ENCODE assay signal across 8 cellular contexts in the genomic region with DNA sequence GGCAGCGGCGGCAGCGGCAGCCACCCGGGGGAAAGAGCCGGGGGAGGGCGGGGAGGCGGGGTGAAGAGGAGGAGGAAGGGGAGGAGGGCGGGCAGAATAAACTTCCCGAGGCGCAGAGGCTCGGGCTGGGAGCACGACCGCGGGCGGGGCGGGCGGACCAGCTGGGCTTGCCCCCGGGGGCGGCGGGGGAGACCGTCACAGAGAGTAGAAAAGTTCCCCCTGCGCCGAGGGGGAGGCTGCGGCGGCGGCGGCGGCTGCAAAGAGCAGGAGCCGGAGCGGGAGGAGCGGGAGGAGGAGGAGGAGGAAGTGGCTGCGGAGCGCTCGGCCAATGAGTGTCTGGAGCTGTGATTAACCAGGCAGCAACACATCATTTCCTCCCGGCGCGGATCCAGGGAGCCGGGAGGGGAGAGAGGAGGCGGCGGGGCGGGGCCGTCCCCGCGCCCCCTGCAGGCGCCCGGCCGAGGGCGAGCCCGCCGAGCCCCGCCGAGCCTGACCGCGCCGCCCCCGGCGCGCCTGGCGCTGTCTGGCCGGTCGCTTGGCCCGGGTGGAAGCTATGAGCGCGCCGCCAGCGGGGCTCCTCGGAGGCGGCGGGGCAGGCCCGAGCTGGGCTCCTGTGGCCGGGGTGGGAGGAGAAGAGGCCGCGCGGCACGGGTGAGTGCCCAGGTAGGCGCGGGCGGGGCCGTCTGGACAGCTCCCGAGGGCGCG. TPM values are rescaled to one million over a fixed set of nuclear protein-coding genes. Genes with fewer than 3 reads are reported as not detected.
DNase-seq lines count a peak whose midpoint lies in the region; ATAC-seq and TF ChIP-seq lines count a peak whose summit lies in the region.

A gene (minus strand): TSS at position 265 of the 705 bp plus-strand sequence. CDS start 76,837 bp downstream, outside the sequence.

- peaks cover 51% of the 10 kb centered on the region for H3K4me1 Mint-ChIP-seq in T-helper 1 cell treated with Interleukin-12 subunit alpha and Interleukin-12 subunit beta and Interleukin-4 antibody, amounts not matched to agents 30 μg/mL and 1 μg/mL, for 36 hours (ENCODE audit: low read depth)
- H3K4me1 Mint-ChIP-seq in type B pancreatic cell (ENCODE audit: unreplicated experiment), result peaks cover 13% of the 10 kb centered on the region

- no peaks in the 10 kb centered on the region for H3K27me3 Mint-ChIP-seq in T-helper 1 cell treated with Interleukin-12 subunit alpha and Interleukin-12 subunit beta and Interleukin-4 antibody, amounts not matched to agents 30 μg/mL and 1 μg/mL, for 36 hours (ENCODE audit: low read depth)
- peaks cover 3% of the 10 kb centered on the region for H3K27me3 Mint-ChIP-seq in type B pancreatic cell

- peaks cover 9% of the 10 kb centered on the region for H3K36me3 Mint-ChIP-seq in T-helper 1 cell treated with Interleukin-12 subunit alpha and Interleukin-12 subunit beta and Interleukin-4 antibody, amounts not matched to agents 30 μg/mL and 1 μg/mL, for 36 hours (ENCODE audit: low read depth)
- H3K36me3 Mint-ChIP-seq in type B pancreatic cell, result no peaks in the 10 kb centered on the region

- H3K27ac Mint-ChIP-seq in T-helper 1 cell treated with Interleukin-12 subunit alpha and Interleukin-12 subunit beta and Interleukin-4 antibody, amounts not matched to agents 30 μg/mL and 1 μg/mL, for 36 hours, result peak within 1 kb of the TSS; percentile 92
- peak within 1 kb of the TSS; percentile 96 for H3K27ac Mint-ChIP-seq in type B pancreatic cell

- ATAC-seq in HG02798 (IDR thresholded peaks at IDR 0.05; ENCODE audit: poor library complexity, unreplicated experiment) (peak; percentile 87), left cardiac atrium (peak; percentile 94 to 96)

- peak within 1 kb of the TSS; percentile 96 for H3K4me3 Mint-ChIP-seq in T-helper 1 cell treated with Interleukin-12 subunit alpha and Interleukin-12 subunit beta and Interleukin-4 antibody, amounts not matched to agents 30 μg/mL and 1 μg/mL, for 36 hours
- H3K4me3 Mint-ChIP-seq in type B pancreatic cell, result peak within 1 kb of the TSS; percentile 99

- H3K9me3 Mint-ChIP-seq in T-helper 1 cell treated with Interleukin-12 subunit alpha and Interleukin-12 subunit beta and Interleukin-4 antibody, amounts not matched to agents 30 μg/mL and 1 μg/mL, for 36 hours, result no peaks in the 10 kb centered on the region
- H3K9me3 Mint-ChIP-seq in type B pancreatic cell, result no peaks in the 10 kb centered on the region

- intact Hi-C loops in left cardiac atrium (cut with DNase I) (loop anchor here (2.0 to 5.0 kb wide), 2 partner anchors 37 to 99 kb away; no protein-coding TSS in a partner anchor), posterior cingulate gyrus (cut with DNase I) (loop anchor here (5.0 to 10.0 kb wide), 3 partner anchors 91 to 579 kb away; a partner anchor contains a TSS)

- peak; percentile 13; the same call in 1 of the 2 replicates for TF ChIP-seq CTCF in GM12874 (IDR thresholded peaks at IDR 0.05; ENCODE audit: insufficient read depth, low read depth, low read length)
- TF ChIP-seq CTCF in type B pancreatic cell (conservative IDR thresholded peaks at IDR 0.05), result peak; percentile 50

- DNase-seq in NCI-H1436 (lab: John Stamatoyannopoulos, UW) (peak; percentile 90), amniotic stem cell (lab: John Stamatoyannopoulos, UW) (peak; percentile 86), left cardiac atrium (peak; percentile 96), posterior cingulate gyrus (peak; percentile 88 to 99 (median 94)), type B pancreatic cell (ENCODE audit: extremely low spot score, unreplicated experiment) (peak; percentile 91)

RNA-seq across cellular contexts. Expression of the gene that starts here (rescaled TPM):
- 10 to 100 TPM; 34.2 to 36.8 TPM for total RNA-seq in left cardiac atrium
- 13.1 and 14.3 TPM in 2 replicates for total RNA-seq in type B pancreatic cell (ENCODE audit: low replicate concordance)

Comparison
In these comparisons a context has a peak if more than half of its experiments do, and no peak if none do; other contexts are left out.
1. Peak in every context shown above with its lines: DNase-seq and ATAC-seq.